21 cellular contexts compared by ENCODE assay signal in genomic region chr2:51997571-51997970, GRCh38.
A peak's percentile ranks its signal among the peaks of the same experiment; 100 is the strongest.
DNase-seq lines count a peak whose midpoint lies in the region; ATAC-seq and TF ChIP-seq lines count a peak whose summit lies in the region.
"Had no signal": no experiment of that assay in that cellular context is flagged by ENCODE, and none has a peak within 500 bp of the region (broad histone marks: within the 10 kb centered on the region; RNA-seq: fewer than 3 reads in every experiment).

No MANE protein-coding gene starts in this region.

- no peak overlapping the region for H3K56ac ChIP-seq in mesendoderm (ENCODE audit: low read length)

- no peaks in the 10 kb centered on the region for H3K9me3 ChIP-seq in SK-N-SH
- H3K9me3 ChIP-seq: adrenal gland, lower lobe of right lung, neutrophil had no signal

- H3K4me3 ChIP-seq in SK-N-SH (ENCODE audit: low read depth in 2 of 2, low read length in 1 of 2) = no peak overlapping the region
- no peak overlapping the region for H3K4me3 ChIP-seq in NB4 (ENCODE audit: low read depth, low read length)
- H3K4me3 ChIP-seq in mesendoderm (ENCODE audit: low read length) = no peak overlapping the region
- H3K4me3 ChIP-seq: adrenal gland, heart left ventricle, lower lobe of right lung, spleen had no signal

- H2BK120ac ChIP-seq in mesendoderm (ENCODE audit: low read depth, low read length) = no peak overlapping the region

- DNase-seq in SK-N-SH = no peak
- DNase-seq in NB4 (ENCODE audit: low read depth) = peak; percentile 12
- peak; percentile 15 for DNase-seq in mesendoderm
- DNase-seq in kidney tubule cell (ENCODE audit: low spot score) = no peak
- DNase-seq: activated CD4-positive, alpha-beta T cell treated with anti-CD3 and anti-CD28 coated beads for 36 hours; activated effector memory CD4-positive, alpha-beta T cell treated with Interleukin-2 at 50 U/mL for 16 hours; adrenal gland; CD4-positive, alpha-beta T cell; HCEC 1CT; heart left ventricle; lower lobe of right lung; NCI-H1048; NCI-H1930; spleen; stimulated activated CD8-positive, alpha-beta memory T cell treated with anti-CD3 and anti-CD28 coated beads, Interleukin-4, amount 100 ng/mL, for 48 hours had no signal

- CTCF ChIA-PET in SK-N-SH (lab: Yijun Ruan, JAX) = no interaction called here

- H3K4me1 ChIP-seq in SK-N-SH (ENCODE audit: control insufficient read depth in 1 of 2, insufficient read depth in 2 of 2, low read depth in 1 of 2, low read length in 1 of 2) (peaks cover 0 to 34% of the 10 kb centered on the region in 2 experiments; a peak in 2 of 4 replicates), mesendoderm (ENCODE audit: control insufficient read depth, low read depth, low read length) (no peaks in the 10 kb centered on the region)
- H3K4me1 ChIP-seq: adrenal gland, lower lobe of right lung, spleen had no signal

- no peak overlapping the region for H2BK5ac ChIP-seq in mesendoderm (ENCODE audit: low read length)

- H4K5ac ChIP-seq in mesendoderm (ENCODE audit: low read length) = no peak overlapping the region

- WGBS in SK-N-SH (ENCODE audit: low lambda C conversion rate) = 20% methylated on average over 2 of the region's 2 CpGs
- WGBS in mesendoderm (ENCODE audit: extremely low coverage, insufficient coverage, low lambda C conversion rate) = no CpG with 5 or more reads among the region's 2 CpGs

- no peak for TF ChIP-seq POLR2A in NB4 (IDR thresholded peaks at IDR 0.05; ENCODE audit: extremely low read depth, insufficient read length)

- H3K27ac ChIP-seq in SK-N-SH (ENCODE audit: low read depth in 2 of 2, low read length in 1 of 2) (peak overlapping the region in 1 of 2 experiments; percentile 90; a peak in 2 of 4 replicates), VCaP (no peak overlapping the region), mesendoderm (ENCODE audit: low read depth, low read length) (no peak overlapping the region)
- H3K27ac ChIP-seq: adrenal gland, heart left ventricle, lower lobe of right lung, neutrophil, spleen had no signal

- no peaks in the 10 kb centered on the region for H4K20me1 ChIP-seq in SK-N-SH (ENCODE audit: insufficient read depth)

- H3F3A ChIP-seq in SK-N-SH (replicated peaks; ENCODE audit: insufficient read depth) = peaks cover 39% of the 10 kb centered on the region

- H3K79me2 ChIP-seq in SK-N-SH (ENCODE audit: insufficient read depth) = no peaks in the 10 kb centered on the region
- no peaks in the 10 kb centered on the region for H3K79me2 ChIP-seq in mesendoderm (ENCODE audit: control insufficient read depth, insufficient read depth, low read length)

- POLR2A ChIA-PET in SK-N-SH (lab: Yijun Ruan, JAX) = no interaction called here

- no peak overlapping the region for H2AK5ac ChIP-seq in mesendoderm (ENCODE audit: low read length)

- H3K4ac ChIP-seq in mesendoderm (ENCODE audit: low read depth, low read length) = no peak overlapping the region

- H2AFZ ChIP-seq in SK-N-SH (ENCODE audit: low read depth) = no peak overlapping the region; the same call in 1 of the 2 replicates

- no peak overlapping the region for H3K23ac ChIP-seq in mesendoderm (ENCODE audit: low read length)

- peak; percentile 45; the same call in 1 of the 2 replicates for TF ChIP-seq RAD21 in SK-N-SH (IDR thresholded peaks at IDR 0.05; ENCODE audit: low read length)

- H3K4me2 ChIP-seq in SK-N-SH = no peak overlapping the region
- no peak overlapping the region for H3K4me2 ChIP-seq in mesendoderm (ENCODE audit: low read length)

- H3K27me3 ChIP-seq in SK-N-SH (ENCODE audit: insufficient read depth) = no peaks in the 10 kb centered on the region
- H3K27me3 ChIP-seq in mesendoderm (ENCODE audit: insufficient read depth, low read length, poor library complexity) = no peaks in the 10 kb centered on the region
- H3K27me3 ChIP-seq: adrenal gland, heart left ventricle, neutrophil, spleen had no signal

- TF ChIP-seq EP300 in SK-N-SH (IDR thresholded peaks at IDR 0.05; ENCODE audit: borderline replicate concordance in 1 of 2, low read depth in 1 of 2, low read length in 1 of 2) = no peak

- ATAC-seq in SK-N-SH treated with all-trans-retinoic acid at 6 μM for 48 hours = no peak
- ATAC-seq in GM21619 (IDR thresholded peaks at IDR 0.05; ENCODE audit: unreplicated experiment) = no peak
- no peak for ATAC-seq in HG03354 (IDR thresholded peaks at IDR 0.05; ENCODE audit: poor library complexity, severe bottlenecking, unreplicated experiment)
- ATAC-seq: activated CD4-positive, alpha-beta T cell treated with anti-CD3 and anti-CD28 coated beads for 36 hours; esophagus mucosa; heart left ventricle; lower lobe of right lung had no signal

- H3K79me1 ChIP-seq in mesendoderm (ENCODE audit: low read length) = no peaks in the 10 kb centered on the region

- TF ChIP-seq CTCF in SK-N-SH (IDR thresholded peaks at IDR 0.05) (peak; percentile 50), NB4 (IDR thresholded peaks at IDR 0.05; ENCODE audit: low read depth, low read length) (no peak), VCaP (conservative IDR thresholded peaks at IDR 0.05) (peak; percentile 72)

- H2BK15ac ChIP-seq in mesendoderm (replicated peaks; ENCODE audit: low read depth) = no peak overlapping the region

- H4K8ac ChIP-seq in mesendoderm (ENCODE audit: low read depth, low read length) = no peak overlapping the region

- H3K18ac ChIP-seq in mesendoderm (ENCODE audit: low read length) = no peak overlapping the region

- H3K9me2 ChIP-seq in SK-N-SH = no peaks in the 10 kb centered on the region

- H3K36me3 ChIP-seq in SK-N-SH (replicated peaks in 1 of 2; ENCODE audit: control insufficient read depth in 1 of 2, insufficient read depth in 2 of 2, low read length in 1 of 2) (no peaks in the 10 kb centered on the region), mesendoderm (ENCODE audit: control insufficient read depth, insufficient read depth, low read length) (no peaks in the 10 kb centered on the region)
- H3K36me3 ChIP-seq: adrenal gland, heart left ventricle, lower lobe of right lung, neutrophil, spleen had no signal

- H3K9ac ChIP-seq in SK-N-SH (no peak overlapping the region), mesendoderm (ENCODE audit: low read length) (no peak overlapping the region)

TF ChIP-seq in SK-N-SH, 30 proteins besides CTCF, POLR2A, EP300 and RAD21:
- TF ChIP-seq TCF12 (IDR thresholded peaks at IDR 0.05) = no peak
- TF ChIP-seq SMC3 (IDR thresholded peaks at IDR 0.05; ENCODE audit: low read depth, low read length) = peak; percentile 24; the same call in 1 of the 2 replicates

TF ChIP-seq in SK-N-SH treated with all-trans-retinoic acid at 6 μM for 48 hours, 23 proteins besides CTCF, POLR2A, EP300 and RAD21:
- TF ChIP-seq CSDC2 (CRISPR knock-in tag; IDR thresholded peaks at IDR 0.05) (no peak), PATZ1 (CRISPR knock-in tag; IDR thresholded peaks at IDR 0.05; ENCODE audit: borderline replicate concordance) (no peak), ISL1 (CRISPR knock-in tag; IDR thresholded peaks at IDR 0.05) (no peak), RARB (CRISPR knock-in tag; IDR thresholded peaks at IDR 0.05) (no peak), TCF4 (CRISPR knock-in tag; IDR thresholded peaks at IDR 0.05; ENCODE audit: borderline replicate concordance) (no peak)

Comparison
In these comparisons a context has a peak if more than half of its experiments do, and no peak if none do; other contexts are left out.
1. DNase-seq: peak in NB4 (single experiment) and mesendoderm (single experiment); none in SK-N-SH (single experiment) and kidney tubule cell (single experiment).